9 cellular contexts compared by ENCODE assay signal in the genomic region with DNA sequence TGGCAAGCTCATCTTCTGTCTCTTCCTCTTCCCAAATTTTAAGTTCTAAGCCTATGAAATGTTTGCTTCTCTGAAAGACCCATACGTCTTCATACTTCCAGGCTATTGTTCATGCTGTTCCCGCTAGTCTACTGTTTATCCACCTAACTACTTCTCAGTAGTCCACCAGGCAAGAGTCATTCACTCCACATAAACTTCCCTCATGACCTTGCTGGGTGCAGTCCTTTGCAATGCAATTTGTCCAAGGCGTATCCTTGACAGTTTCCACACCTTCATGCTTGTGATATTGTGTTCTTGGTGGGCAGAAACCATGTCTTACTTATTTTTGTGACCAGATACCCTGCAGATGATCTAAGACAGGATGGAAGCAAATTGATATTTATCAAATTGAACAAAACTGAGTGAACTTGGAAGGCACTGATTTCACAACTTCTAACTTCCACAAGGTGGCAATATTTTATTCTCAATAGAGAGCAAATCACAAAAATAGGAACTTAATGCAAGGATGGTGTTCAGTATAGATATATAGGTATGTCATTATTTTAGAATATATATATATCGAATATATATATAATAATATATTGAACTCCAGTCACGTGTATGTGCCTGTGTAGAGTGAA. TPM values are rescaled to one million over a fixed set of nuclear protein-coding genes. Genes with fewer than 3 reads are reported as not detected.
DNase-seq lines count a peak whose midpoint lies in the region; ATAC-seq and TF ChIP-seq lines count a peak whose summit lies in the region.
"Had no signal": no experiment of that assay in that cellular context is flagged by ENCODE, and none has a peak within 500 bp of the region (broad histone marks: within the 10 kb centered on the region; RNA-seq: fewer than 3 reads in every experiment).

No MANE protein-coding gene starts in this region.

- no peak for DNase-seq in heart right ventricle
- DNase-seq in right cardiac atrium, result no peak
- peak; percentile 57 for DNase-seq in SK-MEL-5 (ENCODE audit: low read depth, low spot score)
- no peak for DNase-seq in hepatocyte (ENCODE audit: low spot score)
- DNase-seq in OCI-M2 (lab: John Stamatoyannopoulos, UW; ENCODE audit: unreplicated experiment), result no peak
- DNase-seq in NCI-H2227 (lab: John Stamatoyannopoulos, UW; ENCODE audit: unreplicated experiment), result no peak
- DNase-seq: NCI-H1930 had no signal

- in situ Hi-C loops in SK-MEL-5 (cut with HindIII; ENCODE audit: low pct_unique_long_range_greater_than_20kb, low sequenced_read_pairs), result no loop called here

- intact Hi-C loops in heart right ventricle (cut with DNase I), result loop anchor here (2.0 to 10.0 kb wide), 14 partner anchors 51 to 1711 kb away; a partner anchor contains a TSS
- intact Hi-C loops in right cardiac atrium (cut with DNase I), result loop anchor here (5.0 to 10.0 kb wide), 5 partner anchors 159 to 369 kb away; no protein-coding TSS in a partner anchor

- no peak overlapping the region for H3K4me2 ChIP-seq in hepatocyte

- H3K27me3 ChIP-seq in heart right ventricle, result no peaks in the 10 kb centered on the region
- H3K27me3 ChIP-seq in right cardiac atrium (ENCODE audit: control insufficient read depth, insufficient read depth), result no peaks in the 10 kb centered on the region
- no peaks in the 10 kb centered on the region for H3K27me3 ChIP-seq in hepatocyte

- H3K9me3 ChIP-seq in heart right ventricle (no peaks in the 10 kb centered on the region), right cardiac atrium (ENCODE audit: control insufficient read depth, low read length) (no peaks in the 10 kb centered on the region), hepatocyte (ENCODE audit: low read depth) (no peaks in the 10 kb centered on the region)

- WGBS in heart right ventricle, 2 donors, result 54 to 61% methylated on average over 5 of the region's 5 CpGs
- 58% methylated on average over 5 of the region's 5 CpGs for WGBS in right cardiac atrium
- WGBS in hepatocyte (ENCODE audit: low lambda C conversion rate, missing lambda C conversion rate), result 61% methylated on average over 5 of the region's 5 CpGs

- H2AFZ ChIP-seq in hepatocyte, result no peak overlapping the region

- ATAC-seq in heart right ventricle, result no peak
- no peak for ATAC-seq in right cardiac atrium
- no peak for ATAC-seq in GM18520 (IDR thresholded peaks at IDR 0.05; ENCODE audit: unreplicated experiment)
- no peak for ATAC-seq in GM21825 (IDR thresholded peaks at IDR 0.05; ENCODE audit: unreplicated experiment)

- H4K20me1 ChIP-seq in hepatocyte (ENCODE audit: insufficient read depth, poor library complexity, severe bottlenecking), result no peaks in the 10 kb centered on the region

- H3K27ac ChIP-seq in heart right ventricle (no peak overlapping the region), right cardiac atrium (ENCODE audit: low read length) (no peak overlapping the region), hepatocyte (no peak overlapping the region)

- H3K79me2 ChIP-seq in hepatocyte, result no peaks in the 10 kb centered on the region

- H3K9me2 ChIP-seq in hepatocyte (replicated peaks; ENCODE audit: insufficient read depth), result no peaks in the 10 kb centered on the region

- H3K4me1 ChIP-seq in heart right ventricle (no peaks in the 10 kb centered on the region), right cardiac atrium (ENCODE audit: control insufficient read depth, insufficient read depth, low read length) (no peaks in the 10 kb centered on the region), hepatocyte (ENCODE audit: insufficient read depth) (no peaks in the 10 kb centered on the region)

- H3K36me3 ChIP-seq in heart right ventricle (no peaks in the 10 kb centered on the region), hepatocyte (replicated peaks; ENCODE audit: insufficient read depth, low read depth) (no peaks in the 10 kb centered on the region)

- H3K4me3 ChIP-seq in heart right ventricle (no peak overlapping the region), right cardiac atrium (ENCODE audit: low read length) (no peak overlapping the region), hepatocyte (no peak overlapping the region)

- TF ChIP-seq CTCF in heart right ventricle (IDR thresholded peaks at IDR 0.05) (peak; percentile 25 to 75 (median 59)), hepatocyte (IDR thresholded peaks at IDR 0.05; ENCODE audit: poor library complexity) (peak; percentile 76)

RNA-seq across cellular contexts. Expression of a gene that starts 30.3 kb away (rescaled TPM):
- 100 to 1,000 TPM in 4 of 10 donors, 10 to 100 TPM in 6; 39.2 to 138 (median 77.8) TPM for total RNA-seq in heart right ventricle
- polyA plus RNA-seq in heart right ventricle, result 10 to 100 TPM in 1 of 2 donors, 1 to 10 TPM in 1; 7.2 to 11.0 TPM
- 10 to 100 TPM; 30.2 to 62.1 (median 35.5) TPM for total RNA-seq in right cardiac atrium
- 15.3 TPM for polyA plus RNA-seq in right cardiac atrium
- 1,105 and 1,258 TPM in 2 replicates for total RNA-seq in SK-MEL-5 (2014; rRNA removed; shearing (Covaris generic))
- polyA plus RNA-seq in SK-MEL-5 (2015; cell fraction: cytosol; rRNA removed), result 457 and 517 TPM in 2 replicates
- polyA plus RNA-seq in SK-MEL-5 (2015; cell fraction: nucleus; rRNA removed), result 286 and 313 TPM in 2 replicates
- total RNA-seq in hepatocyte, result 6.4 and 6.5 TPM in 2 replicates
- 8.6 and 10.3 TPM in 2 replicates for polyA plus RNA-seq in hepatocyte

RNA-seq across cellular contexts. Expression of a gene that starts 51.3 kb away (rescaled TPM):
- total RNA-seq in heart right ventricle (1 to 10 TPM; 1.2 to 4.6 (median 2.2) TPM), right cardiac atrium (1 to 10 TPM; 2.1 to 3.4 (median 2.5) TPM), hepatocyte (37.6 and 40.2 TPM in 2 replicates)
- polyA plus RNA-seq in heart right ventricle (1 to 10 TPM; 1.8 to 3.1 TPM), right cardiac atrium (3.0 TPM), hepatocyte (36.1 and 42.5 TPM in 2 replicates)
- total RNA-seq in SK-MEL-5 (2014; rRNA removed; shearing (Covaris generic)), result 2.8 and 3.4 TPM in 2 replicates
- 12.0 and 14.0 TPM in 2 replicates for polyA plus RNA-seq in SK-MEL-5 (2015; cell fraction: cytosol; rRNA removed)
- polyA plus RNA-seq in SK-MEL-5 (2015; cell fraction: nucleus; rRNA removed), result 19.9 and 22.2 TPM in 2 replicates
